ENCODE assay signal across 8 cellular contexts in genomic region chr2:200963918-200964252, GRCh38. TPM values are rescaled to one million over a fixed set of nuclear protein-coding genes. Genes with fewer than 3 reads are reported as not detected.
DNase-seq lines count a peak whose midpoint lies in the region; ATAC-seq and TF ChIP-seq lines count a peak whose summit lies in the region.
"Not testable (repeated sequence)": the region's sequence is repeated elsewhere in the genome, so short reads cannot be mapped to it uniquely, and the experiment has no call there.

No MANE protein-coding gene starts in this region.

- in situ Hi-C loops in mammary epithelial cell (cut with MboI; ENCODE audit: low sequenced_read_pairs in 2 of 2): not testable (repeated sequence)

- H3K27ac ChIP-seq in CD4-positive, alpha-beta T cell (ENCODE audit: low read depth, low read length): peak overlapping the region; percentile 89
- H3K27ac ChIP-seq in HL-60 (replicated peaks) (peak overlapping the region; percentile 89), mammary epithelial cell (ENCODE audit: insufficient read depth, low read depth, low read length) (peak overlapping the region; percentile 80), heart right ventricle (peak overlapping the region; percentile 27 to 93 (median 91)), stomach smooth muscle (ENCODE audit: low read length) (peak overlapping the region; percentile 75)
- peak overlapping the region; percentile 90 for H3K27ac ChIP-seq in naive thymus-derived CD4-positive, alpha-beta T cell (ENCODE audit: low read depth, low read length)

- peaks cover 74% of the 10 kb centered on the region for H3K4me1 Mint-ChIP-seq in CD4-positive, alpha-beta T cell (ENCODE audit: low read depth)
- H3K4me1 Mint-ChIP-seq in WTC11: peaks cover 30% of the 10 kb centered on the region
- H3K4me1 Mint-ChIP-seq in naive thymus-derived CD4-positive, alpha-beta T cell: peaks cover 46 to 83% (median 70%) of the 10 kb centered on the region in 7 donors

- H3K4me3 ChIP-seq in HL-60 (replicated peaks; ENCODE audit: insufficient read depth, low read length): peak overlapping the region; percentile 80
- peak overlapping the region; percentile 65 to 100 (median 85) for H3K4me3 ChIP-seq in mammary epithelial cell (replicated peaks in 1 of 3; ENCODE audit: insufficient read depth in 1 of 3, low read depth in 2 of 3, low read length in 3 of 3)
- H3K4me3 ChIP-seq in heart right ventricle: peak overlapping the region; percentile 45 to 96 (median 85)
- peak overlapping the region; percentile 89 for H3K4me3 ChIP-seq in naive thymus-derived CD4-positive, alpha-beta T cell (ENCODE audit: low read length)
- H3K4me3 ChIP-seq in stomach smooth muscle (ENCODE audit: low read length in 2 of 2): peak overlapping the region; percentile 94 to 97

- not testable (repeated sequence) for H4K20me1 ChIP-seq in mammary epithelial cell (ENCODE audit: insufficient read depth, low read length)

- POLR2A ChIA-PET in CD4-positive, alpha-beta T cell (lab: Charles Lee): interaction anchor here (0.6 to 5.2 kb wide), 23 partner anchors 8 to 296 kb away, joined by 3 to 56 read pairs (median 6); partner anchors contain the start of genes BZW1, CASP8, CFLAR and CLK1
- POLR2A ChIA-PET in WTC11 (lab: Charles Lee): interaction anchor here (0.6 to 1.8 kb wide), 7 partner anchors 8 to 265 kb away, joined by 3 to 7 read pairs (median 3); partner anchors contain the start of gene BZW1
- POLR2A ChIA-PET in naive thymus-derived CD4-positive, alpha-beta T cell (lab: Charles Lee): interaction anchor here (0.6 to 5.2 kb wide), 18 partner anchors 8 to 268 kb away, joined by 3 to 41 read pairs (median 4); partner anchors contain the start of genes CASP10, CFLAR, CLK1 and NIF3L1

- peak overlapping the region; percentile 88 for H2AFZ ChIP-seq in mammary epithelial cell (ENCODE audit: low read depth, low read length)

- dilution Hi-C loops in mammary epithelial cell (cut with HindIII; ENCODE audit: low sequenced_read_pairs): not testable (repeated sequence)

- peaks cover 20% of the 10 kb centered on the region for H3K36me3 Mint-ChIP-seq in CD4-positive, alpha-beta T cell (ENCODE audit: low read depth)
- H3K36me3 Mint-ChIP-seq in WTC11; naive thymus-derived CD4-positive, alpha-beta T cell: not testable (repeated sequence)

- CTCF ChIA-PET in CD4-positive, alpha-beta T cell (lab: Charles Lee): interaction anchor here (0.6 to 3.6 kb wide), 21 partner anchors 8 to 487 kb away, joined by 3 to 30 read pairs (median 6); partner anchors contain the start of genes CASP10, HYCC2, NDUFB3 and NIF3L1
- CTCF ChIA-PET in WTC11 (lab: Charles Lee) (interaction anchor here (0.6 to 3.3 kb wide), 17 partner anchors 8 to 400 kb away, joined by 3 to 42 read pairs (median 5); partner anchors contain the start of genes CLK1, HYCC2 and NIF3L1), mammary epithelial cell (lab: Charles Lee; ENCODE audit: low non-redundant PET) (interaction anchor here (1.4 kb wide), 1 partner anchor 105 kb away, joined by 11 read pairs; no protein-coding TSS in a partner anchor)
- CTCF ChIA-PET in naive thymus-derived CD4-positive, alpha-beta T cell (lab: Charles Lee): interaction anchor here (0.5 to 2.3 kb wide), 9 partner anchors 8 to 219 kb away, joined by 3 to 12 read pairs (median 4); partner anchors contain the start of gene CASP10

- H3K9me3 ChIP-seq in CD4-positive, alpha-beta T cell (ENCODE audit: control insufficient read depth, low read length); mammary epithelial cell (replicated peaks; ENCODE audit: insufficient read depth, low read length); heart right ventricle; naive thymus-derived CD4-positive, alpha-beta T cell (ENCODE audit: control insufficient read depth in 2 of 3, low read length in 3 of 3); stomach smooth muscle (ENCODE audit: control insufficient read depth in 2 of 2, low read length in 2 of 2): not testable (repeated sequence)

- H3K4me3 Mint-ChIP-seq in CD4-positive, alpha-beta T cell: peak overlapping the region; percentile 99
- peak overlapping the region; percentile 98 for H3K4me3 Mint-ChIP-seq in WTC11
- H3K4me3 Mint-ChIP-seq in naive thymus-derived CD4-positive, alpha-beta T cell: peak overlapping the region; percentile 89 to 100 (median 98)

- not testable (repeated sequence) for H3K27me3 ChIP-seq in CD4-positive, alpha-beta T cell (ENCODE audit: control insufficient read depth, insufficient read depth, low read length); HL-60 (ENCODE audit: insufficient read depth, poor library complexity, severe bottlenecking); mammary epithelial cell (ENCODE audit: insufficient read depth, low read length); heart right ventricle; naive thymus-derived CD4-positive, alpha-beta T cell (ENCODE audit: control insufficient read depth in 2 of 2, insufficient read depth in 2 of 2, low read length in 2 of 2); stomach smooth muscle (ENCODE audit: control insufficient read depth in 1 of 2, insufficient read depth in 2 of 2, low read length in 2 of 2)

- BruUV-seq in mammary epithelial cell (replicated peaks; lab: Mats Ljungman, UMichigan): not testable (repeated sequence)

- not testable (repeated sequence) for H3K27me3 Mint-ChIP-seq in CD4-positive, alpha-beta T cell; WTC11 (ENCODE audit: low read depth); naive thymus-derived CD4-positive, alpha-beta T cell

- intact Hi-C loops in CD4-positive, alpha-beta T cell (cut with DNase I, micrococcal nuclease): loop anchor here (1.0 to 10.0 kb wide), 10 partner anchors 102 to 439 kb away; partner anchors contain the start of genes BZW1 (in 1 of the 2), CASP10 (in 1 of the 2), CLK1 (in 1 of the 2) and SGO2 (in 1 of the 2)
- intact Hi-C loops in mammary epithelial cell (cut with micrococcal nuclease) (loop anchor here (1.0 to 5.0 kb wide), 4 partner anchors 19 to 213 kb away; partner anchors contain the start of gene HYCC2), heart right ventricle (cut with DNase I) (loop anchor here in 6 of 10 donors (1.0 to 10.0 kb wide), 7 partner anchors 103 to 213 kb away; partner anchors contain the start of gene HYCC2 (in 3 of the 6))
- intact Hi-C loops in naive thymus-derived CD4-positive, alpha-beta T cell (cut with micrococcal nuclease): loop anchor here (1.0 to 10.0 kb wide), 23 partner anchors 62 to 1671 kb away; partner anchors contain the start of genes BZW1 (in 2 of the 2), CLK1 (in 2 of the 2), NIF3L1 (in 2 of the 2) and PPIL3 (in 2 of the 2)

- WGBS in mammary epithelial cell (ENCODE audit: low coverage, missing lambda C conversion rate): 33% methylated on average over 1 of the region's 21 CpGs
- 1% methylated on average over 21 of the region's 21 CpGs for WGBS in heart right ventricle, 2 donors

- peak overlapping the region; percentile 9 for H3K4me2 ChIP-seq in mammary epithelial cell (ENCODE audit: insufficient read depth, low read depth, low read length)

- H3K9ac ChIP-seq in mammary epithelial cell (ENCODE audit: insufficient read depth, low read length) (peak overlapping the region; percentile 80), stomach smooth muscle (ENCODE audit: low read length in 2 of 2) (peak overlapping the region; percentile 86 to 88)

- not testable (repeated sequence) for H3K36me3 ChIP-seq in mammary epithelial cell (ENCODE audit: insufficient read depth, low read length); naive thymus-derived CD4-positive, alpha-beta T cell (ENCODE audit: control insufficient read depth in 2 of 3, insufficient read depth in 3 of 3, low read length in 3 of 3); stomach smooth muscle (ENCODE audit: control insufficient read depth in 2 of 2, insufficient read depth in 2 of 2, low read length in 2 of 2)
- H3K36me3 ChIP-seq in heart right ventricle: peaks cover 0 to 12% (median 0%) of the 10 kb centered on the region in 9 donors

- H3K4me1 ChIP-seq in mammary epithelial cell (ENCODE audit: insufficient read depth, low read length): peaks cover 32% of the 10 kb centered on the region
- peaks cover 0 to 56% (median 41%) of the 10 kb centered on the region in 9 donors for H3K4me1 ChIP-seq in heart right ventricle
- H3K4me1 ChIP-seq in naive thymus-derived CD4-positive, alpha-beta T cell (ENCODE audit: control insufficient read depth in 2 of 2, insufficient read depth in 2 of 2, low read length in 2 of 2): peaks cover 21 to 38% of the 10 kb centered on the region in 2 donors
- H3K4me1 ChIP-seq in stomach smooth muscle (ENCODE audit: control insufficient read depth, insufficient read depth, low read length): not testable (repeated sequence)

- peaks cover 67% of the 10 kb centered on the region for H3K79me2 ChIP-seq in mammary epithelial cell (ENCODE audit: insufficient read depth, low read length)

- not testable (repeated sequence) for DNase-seq in CD4-positive, alpha-beta T cell; HL-60 (ENCODE audit: low read depth in 1 of 2, low spot score in 1 of 2); WTC11 (ENCODE audit: low spot score); mammary epithelial cell; heart right ventricle; naive thymus-derived CD4-positive, alpha-beta T cell

- H3K9me3 Mint-ChIP-seq in CD4-positive, alpha-beta T cell; WTC11; naive thymus-derived CD4-positive, alpha-beta T cell: not testable (repeated sequence)

- not testable (repeated sequence) for ATAC-seq in CD4-positive, alpha-beta T cell (ENCODE audit: poor library complexity); WTC11; naive thymus-derived CD4-positive, alpha-beta T cell
- ATAC-seq in GM21529 (IDR thresholded peaks at IDR 0.05; ENCODE audit: unreplicated experiment) (peak; percentile 10), heart right ventricle (peak in 1 of 8 donors; percentile 7)

- TF ChIP-seq CTCF in CD4-positive, alpha-beta T cell (IDR thresholded peaks at IDR 0.05); HL-60 (IDR thresholded peaks at IDR 0.05; ENCODE audit: insufficient read depth, low read length); WTC11 (IDR thresholded peaks at IDR 0.05); mammary epithelial cell (conservative IDR thresholded peaks at IDR 0.05 in 1 of 2, IDR thresholded peaks at IDR 0.05 in 1 of 2; ENCODE audit: extremely low read depth in 1 of 2, insufficient read depth in 1 of 2, low read depth in 1 of 2, low read length in 2 of 2); heart right ventricle (IDR thresholded peaks at IDR 0.05): not testable (repeated sequence)

- peak overlapping the region; percentile 100 for H3K27ac Mint-ChIP-seq in CD4-positive, alpha-beta T cell
- H3K27ac Mint-ChIP-seq in WTC11: peak overlapping the region; percentile 98
- peak overlapping the region; percentile 96 to 100 (median 99) for H3K27ac Mint-ChIP-seq in naive thymus-derived CD4-positive, alpha-beta T cell

RNA-seq across cellular contexts. Expression of gene ORC2, which starts 0.4 kb away (rescaled TPM):
- total RNA-seq in CD4-positive, alpha-beta T cell: 10 to 100 TPM; 25.0 to 26.6 TPM
- 54.9 to 57.9 TPM (median 56.0 TPM) in 3 replicates for total RNA-seq in WTC11 (2021)
- total RNA-seq in mammary epithelial cell: 10 to 100 TPM; 14.8 to 44.5 TPM
- polyA plus RNA-seq in mammary epithelial cell: 4.4 TPM
- 2.9 TPM for polyA minus RNA-seq in mammary epithelial cell
- total RNA-seq in heart right ventricle: 10 to 100 TPM; 18.6 to 38.8 (median 27.5) TPM
- polyA plus RNA-seq in heart right ventricle: 10 to 100 TPM in 1 of 2 donors, 1 to 10 TPM in 1; 5.5 to 10.9 TPM
- total RNA-seq in naive thymus-derived CD4-positive, alpha-beta T cell: 10 to 100 TPM; 29.8 to 78.0 (median 56.2) TPM
- polyA plus RNA-seq in naive thymus-derived CD4-positive, alpha-beta T cell: 10 to 100 TPM in 1 of 2 donors, 1 to 10 TPM in 1; 9.7 to 10.0 TPM
